ENCODE assay signal across 8 cellular contexts in the genomic region with DNA sequence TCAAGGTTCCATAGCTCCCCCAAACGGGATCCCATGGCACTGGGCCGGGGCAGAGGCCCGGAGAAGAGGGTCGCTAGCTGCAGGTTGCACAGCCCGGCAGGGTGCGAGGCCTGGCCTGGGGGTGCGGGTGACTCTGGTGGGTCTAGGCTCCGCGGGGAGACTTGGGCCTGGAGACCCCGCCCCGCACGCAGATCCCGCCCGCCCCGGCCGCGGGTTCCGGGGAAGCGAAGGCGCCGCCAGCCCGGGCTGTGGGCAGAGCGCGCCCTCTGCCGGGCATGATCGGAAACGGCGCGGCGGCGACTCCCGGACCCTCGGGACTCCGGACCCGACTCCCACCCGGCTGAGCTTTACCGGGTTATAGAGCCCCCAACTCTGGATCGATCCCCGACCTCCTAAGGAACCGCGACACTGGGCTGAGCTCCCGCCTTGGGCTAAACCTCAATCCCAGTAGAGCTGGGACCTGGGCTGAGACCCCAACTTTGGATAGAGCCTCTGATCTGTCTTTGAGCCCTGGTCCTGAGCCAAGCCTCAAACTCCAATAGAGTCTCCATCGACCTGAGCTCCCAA. TPM values are rescaled to one million over a fixed set of nuclear protein-coding genes. Genes with fewer than 3 reads are reported as not detected.
A peak's percentile ranks its signal among the peaks of the same experiment; 100 is the strongest.
DNase-seq lines count a peak whose midpoint lies in the region; ATAC-seq, FAIRE-seq and TF ChIP-seq lines count a peak whose summit lies in the region.

No MANE protein-coding gene starts in this region.

- FAIRE-seq in GM19239 (lab: Jason Lieb, UNC): peak; percentile 33

- H3K4me1 ChIP-seq in ACC112 (ENCODE audit: control insufficient read depth, insufficient read depth, low read length, unreplicated experiment) (peaks cover 13% of the 10 kb centered on the region), NT2/D1 (ENCODE audit: insufficient read depth, insufficient read length) (peaks cover 21% of the 10 kb centered on the region), esophagus squamous epithelium (peaks cover 23 to 61% (median 40%) of the 10 kb centered on the region in 3 donors)

- TF ChIP-seq POLR2A in esophagus squamous epithelium (IDR thresholded peaks at IDR 0.05): no peak

- peak; percentile 83 to 98 (median 94) for TF ChIP-seq CTCF in esophagus squamous epithelium (IDR thresholded peaks at IDR 0.05)

- H3K36me3 Mint-ChIP-seq in naive B cell: no peaks in the 10 kb centered on the region
- H3K36me3 Mint-ChIP-seq in stimulated activated memory B cell treated with anti-CD40 and anti-IgM and Interleukin-4, amounts not matched to agents 10 μg/mL and 1 μg/mL and 100 μg/mL, for 72 hours: no peaks in the 10 kb centered on the region

- H3K36me3 ChIP-seq in ACC112 (ENCODE audit: insufficient read depth, low read length): no peaks in the 10 kb centered on the region
- H3K36me3 ChIP-seq in NT2/D1 (ENCODE audit: insufficient read depth, insufficient read length, low read length): no peaks in the 10 kb centered on the region
- no peaks in the 10 kb centered on the region for H3K36me3 ChIP-seq in esophagus squamous epithelium

- peaks cover 23 to 47% (median 38%) of the 10 kb centered on the region in 3 donors for H3K4me1 Mint-ChIP-seq in naive B cell
- peaks cover 38% of the 10 kb centered on the region for H3K4me1 Mint-ChIP-seq in stimulated activated memory B cell treated with anti-CD40 and anti-IgM and Interleukin-4, amounts not matched to agents 10 μg/mL and 1 μg/mL and 100 μg/mL, for 72 hours

- WGBS in esophagus squamous epithelium, 2 donors: 0% methylated on average over 1 to 5 of the region's 43 CpGs

- H3K9me3 ChIP-seq in NT2/D1 (ENCODE audit: insufficient read depth, low read length) (no peaks in the 10 kb centered on the region), esophagus squamous epithelium (no peaks in the 10 kb centered on the region)

- H3K27ac ChIP-seq in ACC112 (ENCODE audit: low read depth, low read length): no peak overlapping the region
- peak overlapping the region; percentile 12 to 56 (median 52) for H3K27ac ChIP-seq in esophagus squamous epithelium

- H3K27me3 Mint-ChIP-seq in naive B cell: peaks cover 0 to 5% (median 0%) of the 10 kb centered on the region in 3 donors
- peaks cover 18% of the 10 kb centered on the region for H3K27me3 Mint-ChIP-seq in stimulated activated memory B cell treated with anti-CD40 and anti-IgM and Interleukin-4, amounts not matched to agents 10 μg/mL and 1 μg/mL and 100 μg/mL, for 72 hours

- intact Hi-C loops in esophagus squamous epithelium (cut with DNase I): no loop called here

- H3K27ac Mint-ChIP-seq in naive B cell: peak overlapping the region in 4 of 6 donors; percentile 12 to 80 (median 60)
- H3K27ac Mint-ChIP-seq in stimulated activated memory B cell treated with anti-CD40 and anti-IgM and Interleukin-4, amounts not matched to agents 10 μg/mL and 1 μg/mL and 100 μg/mL, for 72 hours: peak overlapping the region; percentile 48

- peak; percentile 62 for DNase-seq in GM19239 (ENCODE audit: insufficient read length, low spot score)
- DNase-seq in NT2/D1 (ENCODE audit: low read depth, low spot score): no peak
- peak; percentile 82 for DNase-seq in activated T-cell treated with anti-CD3 and anti-CD28 coated beads, Interleukin-2, amount 50 U/mL, for 1 hour
- DNase-seq in esophagus squamous epithelium (lab: John Stamatoyannopoulos, UW): no peak
- DNase-seq in naive B cell: peak; percentile 76

- ATAC-seq in naive B cell (ENCODE audit: low read depth in 2 of 2) (peak in 1 of 2 donors; percentile 15), HG03439 (IDR thresholded peaks at IDR 0.05; ENCODE audit: unreplicated experiment) (no peak)
- ATAC-seq in stimulated activated memory B cell treated with anti-CD40 and anti-IgM and Interleukin-4, amounts not matched to agents 10 μg/mL and 1 μg/mL and 100 μg/mL, for 72 hours: peak; percentile 5

- H3K9ac ChIP-seq in NT2/D1 (ENCODE audit: insufficient read length, low read depth): peak overlapping the region; percentile 89

- H3K4me3 ChIP-seq in ACC112 (ENCODE audit: low read depth, low read length) (peak overlapping the region; percentile 64), NT2/D1 (ENCODE audit: insufficient read length, low read depth) (peak overlapping the region; percentile 60), esophagus squamous epithelium (peak overlapping the region; percentile 32 to 71 (median 50))

- peak overlapping the region; percentile 38 to 86 (median 74) for H3K4me3 Mint-ChIP-seq in naive B cell
- H3K4me3 Mint-ChIP-seq in stimulated activated memory B cell treated with anti-CD40 and anti-IgM and Interleukin-4, amounts not matched to agents 10 μg/mL and 1 μg/mL and 100 μg/mL, for 72 hours: peak overlapping the region; percentile 65

- H3K27me3 ChIP-seq in ACC112 (ENCODE audit: insufficient read depth, low read length): no peaks in the 10 kb centered on the region
- H3K27me3 ChIP-seq in NT2/D1 (ENCODE audit: insufficient read depth, insufficient read length): peaks cover 11% of the 10 kb centered on the region
- peaks cover 0 to 22% (median 0%) of the 10 kb centered on the region in 4 donors for H3K27me3 ChIP-seq in esophagus squamous epithelium

- H2AFZ ChIP-seq in ACC112 (ENCODE audit: low read length, unreplicated experiment): no peak overlapping the region

- peaks cover 0 to 1% (median 0%) of the 10 kb centered on the region in 7 donors for H3K9me3 Mint-ChIP-seq in naive B cell
- H3K9me3 Mint-ChIP-seq in stimulated activated memory B cell treated with anti-CD40 and anti-IgM and Interleukin-4, amounts not matched to agents 10 μg/mL and 1 μg/mL and 100 μg/mL, for 72 hours: no peaks in the 10 kb centered on the region

- H3K79me2 ChIP-seq in ACC112 (ENCODE audit: control insufficient read depth, insufficient read depth, low read length, unreplicated experiment): no peaks in the 10 kb centered on the region

RNA-seq across cellular contexts. Expression of gene TNFAIP8L1, which starts 3.1 kb away (rescaled TPM):
- total RNA-seq in esophagus squamous epithelium: 1 to 10 TPM; 3.6 to 6.2 (median 4.4) TPM
- polyA plus RNA-seq in naive B cell (ENCODE audit: low read depth in 6 of 6): 10 to 100 TPM in 1 of 6 donors, 1 to 10 TPM in 5; 4.7 to 14.2 (median 8.0) TPM

RNA-seq across cellular contexts. Expression of gene MYDGF, which starts 33.9 kb away (rescaled TPM):
- total RNA-seq in esophagus squamous epithelium: 10 to 100 TPM; 33.2 to 52.5 (median 41.5) TPM
- polyA plus RNA-seq in naive B cell (ENCODE audit: low read depth in 6 of 6): 100 to 1,000 TPM in 1 of 6 donors, 10 to 100 TPM in 5; 80.0 to 105 (median 83.2) TPM

Comparison
In these comparisons a context has a peak if more than half of its experiments do, and no peak if none do; other contexts are left out.
1. DNase-seq: peak in GM19239 (single experiment), activated T-cell treated with anti-CD3 and anti-CD28 coated beads, Interleukin-2, amount 50 U/mL, for 1 hour (single experiment) and naive B cell (single experiment); none in NT2/D1 (single experiment) and esophagus squamous epithelium (single experiment).
2. Peak in every context shown above with its lines, with median percentiles within 50 percentile points of each other: H3K4me3 ChIP-seq.